ENCODE assay signal across 17 cellular contexts in genomic region chr6:3425574-3425973, GRCh38. TPM values are rescaled to one million over a fixed set of nuclear protein-coding genes. Genes with fewer than 3 reads are reported as not detected.
DNase-seq lines count a peak whose midpoint lies in the region; ATAC-seq, FAIRE-seq and TF ChIP-seq lines count a peak whose summit lies in the region.
"Had no signal": no experiment of that assay in that cellular context is flagged by ENCODE, and none has a peak within 500 bp of the region (broad histone marks: within the 10 kb centered on the region; RNA-seq: fewer than 3 reads in every experiment).

No MANE protein-coding gene starts in this region.

- in situ Hi-C loops in K562 (cut with MboI), result no loop called here

- H3K79me2 ChIP-seq in ACC112 (ENCODE audit: control insufficient read depth, insufficient read depth, low read length, unreplicated experiment) (peaks cover 3% of the 10 kb centered on the region), GM23338 (replicated peaks; ENCODE audit: insufficient read depth) (peaks cover 74% of the 10 kb centered on the region), K562 (ENCODE audit: control insufficient read depth, insufficient read depth, low read length) (no peaks in the 10 kb centered on the region)

- no peak overlapping the region for H3K4me3 Mint-ChIP-seq in GM23338
- no peak overlapping the region for H3K4me3 Mint-ChIP-seq in activated T-helper 1 cell treated with anti-CD3 and anti-CD28 coated beads, Interleukin-12 subunit alpha, Interleukin-12 subunit beta, Interleukin-2, Interleukin-4 antibody, amounts not matched to agents 30 ng/mL and 10 ng/mL and 1 ng/mL, durations not matched to agents 14 hours and 24 hours and 36 hours
- H3K4me3 Mint-ChIP-seq: CD4-positive, alpha-beta T cell had no signal

- no peak overlapping the region for H3K9ac ChIP-seq in K562 (ENCODE audit: insufficient read depth in 1 of 2, low read depth in 2 of 2, low read length in 2 of 2)

- BruUV-seq in K562 (replicated peaks; lab: Mats Ljungman, UMichigan), result no TSS peak

- ATAC-seq in GM23338 (no peak), K562 (no peak), GM18870 (IDR thresholded peaks at IDR 0.05; ENCODE audit: unreplicated experiment) (no peak), upper lobe of left lung (ENCODE audit: low FRiP score in 2 of 2) (no peak)

- DNase-seq in GM23338 (ENCODE audit: low spot score), result no peak
- no peak for DNase-seq in K562 (ENCODE audit: extremely low read depth in 1 of 4, low spot score in 3 of 4)
- DNase-seq in fibroblast of mammary gland (ENCODE audit: low read depth), result peak; percentile 46
- DNase-seq in upper lobe of left lung, result no peak
- DNase-seq in D721Med (ENCODE audit: insufficient read length, low spot score), result no peak
- DNase-seq in activated T-helper 1 cell treated with anti-CD3 and anti-CD28 coated beads, Interleukin-12 subunit alpha, Interleukin-12 subunit beta, Interleukin-2, Interleukin-4 antibody, amounts not matched to agents 30 ng/mL and 10 ng/mL and 1 ng/mL, durations not matched to agents 14 hours and 24 hours and 36 hours (ENCODE audit: low spot score), result no peak
- DNase-seq: 8988T; ACHN; BE2C; C1 segment of cervical spinal cord; CD4-positive, alpha-beta T cell; DMS79 treated with DMSO at 0.1 percent for 48 hours; GF-D8; HCEC 1CT had no signal

- intact Hi-C loops in K562 (cut with micrococcal nuclease), result no loop called here
- intact Hi-C loops in activated T-helper 1 cell treated with anti-CD3 and anti-CD28 coated beads, Interleukin-12 subunit alpha, Interleukin-12 subunit beta, Interleukin-2, Interleukin-4 antibody, amounts not matched to agents 30 ng/mL and 10 ng/mL and 1 ng/mL, durations not matched to agents 14 hours and 24 hours and 36 hours (cut with micrococcal nuclease), result no loop called here

- no peaks in the 10 kb centered on the region for H3K27me3 ChIP-seq in ACC112 (ENCODE audit: insufficient read depth, low read length)
- H3K27me3 ChIP-seq in GM23338 (ENCODE audit: insufficient read depth), result no peaks in the 10 kb centered on the region
- H3K27me3 ChIP-seq in K562 (ENCODE audit: control insufficient read depth in 2 of 2, insufficient read depth in 2 of 2, low read length in 2 of 2), result no peaks in the 10 kb centered on the region
- H3K27me3 ChIP-seq in upper lobe of left lung, result no peaks in the 10 kb centered on the region

- H4K20me1 ChIP-seq in GM23338 (replicated peaks; ENCODE audit: insufficient read depth) (no peaks in the 10 kb centered on the region), K562 (replicated peaks; ENCODE audit: control insufficient read depth, insufficient read depth, low read length) (no peaks in the 10 kb centered on the region)

- H3K4me2 ChIP-seq in GM23338, result 0 out of 2 replicates have a peak overlapping the region, but pooled peaks have one; percentile 59
- no peak overlapping the region for H3K4me2 ChIP-seq in K562 (ENCODE audit: insufficient read depth, low read length)

- H3K9me3 Mint-ChIP-seq in GM23338, result no peaks in the 10 kb centered on the region
- no peaks in the 10 kb centered on the region for H3K9me3 Mint-ChIP-seq in activated T-helper 1 cell treated with anti-CD3 and anti-CD28 coated beads, Interleukin-12 subunit alpha, Interleukin-12 subunit beta, Interleukin-2, Interleukin-4 antibody, amounts not matched to agents 30 ng/mL and 10 ng/mL and 1 ng/mL, durations not matched to agents 14 hours and 24 hours and 36 hours
- H3K9me3 Mint-ChIP-seq: CD4-positive, alpha-beta T cell had no signal

- no peak for TF ChIP-seq POLR2A in K562 (conservative IDR thresholded peaks at IDR 0.05)
- no peak for TF ChIP-seq POLR2A in upper lobe of left lung (IDR thresholded peaks at IDR 0.05)

- TF ChIP-seq EP300 in K562 (IDR thresholded peaks at IDR 0.05; ENCODE audit: low read length) (no peak), upper lobe of left lung (IDR thresholded peaks at IDR 0.05) (no peak)

- H2AFZ ChIP-seq in ACC112 (ENCODE audit: low read length, unreplicated experiment), result no peak overlapping the region
- H2AFZ ChIP-seq in GM23338, result no peak overlapping the region
- H2AFZ ChIP-seq in K562 (ENCODE audit: low read depth, low read length), result no peak overlapping the region

- peak overlapping the region; percentile 88 for H3K27ac Mint-ChIP-seq in GM23338
- H3K27ac Mint-ChIP-seq in activated T-helper 1 cell treated with anti-CD3 and anti-CD28 coated beads, Interleukin-12 subunit alpha, Interleukin-12 subunit beta, Interleukin-2, Interleukin-4 antibody, amounts not matched to agents 30 ng/mL and 10 ng/mL and 1 ng/mL, durations not matched to agents 14 hours and 24 hours and 36 hours, result no peak overlapping the region
- H3K27ac Mint-ChIP-seq: CD4-positive, alpha-beta T cell had no signal

- CTCF ChIA-PET in K562 (lab: Yijun Ruan, JAX; ENCODE audit: low intra/inter-chr PET ratio), result no interaction called here

- peaks cover 6% of the 10 kb centered on the region for H3K27me3 Mint-ChIP-seq in GM23338 (ENCODE audit: insufficient read depth, low read depth, poor library complexity)
- H3K27me3 Mint-ChIP-seq in activated T-helper 1 cell treated with anti-CD3 and anti-CD28 coated beads, Interleukin-12 subunit alpha, Interleukin-12 subunit beta, Interleukin-2, Interleukin-4 antibody, amounts not matched to agents 30 ng/mL and 10 ng/mL and 1 ng/mL, durations not matched to agents 14 hours and 24 hours and 36 hours (ENCODE audit: insufficient read depth), result peaks cover 7% of the 10 kb centered on the region
- H3K27me3 Mint-ChIP-seq: CD4-positive, alpha-beta T cell had no signal

- peaks cover 83% of the 10 kb centered on the region for H3K4me1 Mint-ChIP-seq in GM23338
- no peaks in the 10 kb centered on the region for H3K4me1 Mint-ChIP-seq in activated T-helper 1 cell treated with anti-CD3 and anti-CD28 coated beads, Interleukin-12 subunit alpha, Interleukin-12 subunit beta, Interleukin-2, Interleukin-4 antibody, amounts not matched to agents 30 ng/mL and 10 ng/mL and 1 ng/mL, durations not matched to agents 14 hours and 24 hours and 36 hours (ENCODE audit: low read depth)

- POLR2A ChIA-PET in K562 (lab: Yijun Ruan, JAX), result no interaction called here

- H3K4me3 ChIP-seq in ACC112 (ENCODE audit: low read depth, low read length), result no peak overlapping the region
- H3K4me3 ChIP-seq in GM23338, result no peak overlapping the region
- no peak overlapping the region for H3K4me3 ChIP-seq in K562
- H3K4me3 ChIP-seq in fibroblast of mammary gland (ENCODE audit: control insufficient read depth, low read depth, low read length), result no peak overlapping the region
- no peak overlapping the region for H3K4me3 ChIP-seq in upper lobe of left lung

- H3K27ac ChIP-seq in ACC112 (ENCODE audit: low read depth, low read length), result 0 out of 2 replicates have a peak overlapping the region, but pooled peaks have one; percentile 18
- H3K27ac ChIP-seq in GM23338 (ENCODE audit: low read depth), result peak overlapping the region; percentile 84
- H3K27ac ChIP-seq in K562 (ENCODE audit: extremely low read depth, low read depth, low read length), result no peak overlapping the region
- H3K27ac ChIP-seq in upper lobe of left lung, result no peak overlapping the region

- no peaks in the 10 kb centered on the region for H3K9me2 ChIP-seq in GM23338 (ENCODE audit: insufficient read depth)

- H3K36me3 ChIP-seq in ACC112 (ENCODE audit: insufficient read depth, low read length) (no peaks in the 10 kb centered on the region), GM23338 (ENCODE audit: insufficient read depth) (no peaks in the 10 kb centered on the region), K562 (ENCODE audit: control insufficient read depth, insufficient read depth, low read length) (no peaks in the 10 kb centered on the region), upper lobe of left lung (no peaks in the 10 kb centered on the region)
- H3K36me3 ChIP-seq: BE2C had no signal

- H3K4me1 ChIP-seq in ACC112 (ENCODE audit: control insufficient read depth, insufficient read depth, low read length, unreplicated experiment) (peaks cover 56% of the 10 kb centered on the region), GM23338 (ENCODE audit: insufficient read depth) (peaks cover 81% of the 10 kb centered on the region), K562 (replicated peaks in 1 of 2; ENCODE audit: control insufficient read depth in 2 of 2, insufficient read depth in 2 of 2, low read length in 2 of 2) (peaks cover 13 to 21% of the 10 kb centered on the region in 2 experiments), upper lobe of left lung (no peaks in the 10 kb centered on the region)
- H3K4me1 ChIP-seq: BE2C had no signal

- peaks cover 37% of the 10 kb centered on the region for H3K36me3 Mint-ChIP-seq in GM23338 (ENCODE audit: low read depth)
- no peaks in the 10 kb centered on the region for H3K36me3 Mint-ChIP-seq in activated T-helper 1 cell treated with anti-CD3 and anti-CD28 coated beads, Interleukin-12 subunit alpha, Interleukin-12 subunit beta, Interleukin-2, Interleukin-4 antibody, amounts not matched to agents 30 ng/mL and 10 ng/mL and 1 ng/mL, durations not matched to agents 14 hours and 24 hours and 36 hours (ENCODE audit: low read depth)

- no peak for FAIRE-seq in K562 (lab: Jason Lieb, UNC)
- no peak for FAIRE-seq in D721Med (lab: Jason Lieb, UNC)
- FAIRE-seq: H54 had no signal

- peaks cover 4% of the 10 kb centered on the region for H3K9me1 ChIP-seq in K562 (ENCODE audit: control insufficient read depth, insufficient read depth, low read length)

- H3F3A ChIP-seq in GM23338 (replicated peaks; ENCODE audit: low read depth), result peaks cover 24% of the 10 kb centered on the region

- H3K9me3 ChIP-seq in K562 (replicated peaks; ENCODE audit: control insufficient read depth, insufficient read depth, low read depth, low read length) (no peaks in the 10 kb centered on the region), upper lobe of left lung (no peaks in the 10 kb centered on the region)
- H3K9me3 ChIP-seq: BE2C had no signal

- WGBS in K562 (ENCODE audit: insufficient coverage, low coverage, missing lambda C conversion rate), result 67% methylated on average over 2 of the region's 2 CpGs
- 92 to 100% methylated on average over 2 of the region's 2 CpGs for WGBS in upper lobe of left lung, 2 donors

- TF ChIP-seq CTCF in GM23338 (conservative IDR thresholded peaks at IDR 0.05; ENCODE audit: low read depth in 2 of 2) (no peak), K562 (IDR thresholded peaks at IDR 0.05 in 2 of 3, conservative IDR thresholded peaks at IDR 0.05 in 1 of 3; ENCODE audit: insufficient read depth in 2 of 3, low read depth in 1 of 3, low read length in 3 of 3) (no peak), fibroblast of mammary gland (conservative IDR thresholded peaks at IDR 0.05; ENCODE audit: control insufficient read depth, insufficient read depth, low read depth, low read length) (no peak), upper lobe of left lung (IDR thresholded peaks at IDR 0.05) (no peak), D721Med (IDR thresholded peaks at IDR 0.05; ENCODE audit: insufficient read depth, missing control alignments) (no peak)

- TF ChIP-seq RAD21 in K562 (CRISPR knock-in tag; conservative IDR thresholded peaks at IDR 0.05 in 1 of 2, IDR thresholded peaks at IDR 0.05 in 1 of 2), result no peak

RNA-seq across cellular contexts. Expression of gene SLC22A23, which starts 31.3 kb away (rescaled TPM):
- 38.3 TPM in 2 replicates for total RNA-seq in GM23338 (2014; rRNA removed; shearing (Covaris generic))
- polyA plus RNA-seq in GM23338 (2016; fragmentation: Nextera tagmentation; extraction: Ambion mirVana) (6.1 and 7.0 TPM in 2 replicates), K562 (2011; rRNA removed) (2.1 and 3.2 TPM in 2 replicates), K562 (2014; fragmentation: Illumina TruSeq; extraction: Trizol) (4.1 and 5.4 TPM in 2 replicates), K562 (2014; fragmentation: Nextera tagmentation; extraction: Ambion mirVana) (under 1 TPM; 0.30 to 0.32 TPM), K562 (2014; rRNA removed) (2.5 and 4.7 TPM in 2 replicates)
- 37.5 and 58.5 TPM in 2 replicates for total RNA-seq in K562 (2011; cell fraction: chromatin; rRNA removed; ENCODE audit: low replicate concordance)
- 38.7 and 44.9 TPM in 2 replicates for total RNA-seq in K562 (2011; cell fraction: nucleolus; rRNA removed)
- total RNA-seq in K562 (2011; cell fraction: nucleoplasm; rRNA removed), result 41.6 and 49.3 TPM in 2 replicates
- total RNA-seq in K562 (2014; rRNA removed) (4.0 TPM in 2 replicates), K562 (2014; rRNA removed; fragmentation: Illumina TruSeq; extraction: Trizol) (1.6 and 1.9 TPM in 2 replicates), K562 (2015; rRNA removed; fragmentation: Illumina TruSeq; extraction: Trizol) (1.1 and 1.2 TPM in 2 replicates), K562 (2021) (7.3 and 8.7 TPM in 2 replicates), upper lobe of left lung (10 to 100 TPM; 18.2 to 73.1 (median 28.3) TPM)
- polyA plus RNA-seq in K562 (2011; cell fraction: cytosol; rRNA removed), result 3.3 and 3.5 TPM in 2 replicates
- polyA plus RNA-seq in K562 (2011; cell fraction: nucleus; rRNA removed), result 7.3 and 12.9 TPM in 2 replicates
- 3.6 and 8.0 TPM in 2 replicates for polyA plus RNA-seq in K562 (2012)
- 6.7 and 10.2 TPM in 2 replicates for polyA minus RNA-seq in K562 (2011; rRNA and poly(A)+ RNA removed)
- 5.6 and 7.4 TPM in 2 replicates for polyA minus RNA-seq in K562 (2011; cell fraction: cytosol; rRNA and poly(A)+ RNA removed)
- polyA minus RNA-seq in K562 (2011; cell fraction: nucleus; rRNA and poly(A)+ RNA removed), result 13.2 and 15.6 TPM in 2 replicates
- total RNA-seq in activated T-helper 1 cell treated with anti-CD3 and anti-CD28 coated beads, Interleukin-12 subunit alpha, Interleukin-12 subunit beta, Interleukin-2, Interleukin-4 antibody, amounts not matched to agents 30 ng/mL and 10 ng/mL and 1 ng/mL, durations not matched to agents 14 hours and 24 hours and 36 hours, result 0.05 and 0.39 TPM in 2 replicates

Comparison
In these comparisons a context has a peak if more than half of its experiments do, and no peak if none do; other contexts are left out.
1. H3K27ac ChIP-seq: peak in ACC112 (single experiment) and GM23338 (single experiment); none in K562 (single experiment) and upper lobe of left lung (0 of 4).